In genomic region chr22:37678372-37678771, GRCh38 we compare ENCODE assay signal across 12 cellular contexts. TPM values are rescaled to one million over a fixed set of nuclear protein-coding genes. Genes with fewer than 3 reads are reported as not detected.
DNase-seq lines count a peak whose midpoint lies in the region; ATAC-seq and TF ChIP-seq lines count a peak whose summit lies in the region.
"Had no signal": no experiment of that assay in that cellular context is flagged by ENCODE, and none has a peak within 500 bp of the region (broad histone marks: within the 10 kb centered on the region; RNA-seq: fewer than 3 reads in every experiment).

No MANE protein-coding gene starts in this region.

- no peak for DNase-seq in activated CD8-positive, alpha-beta memory T cell treated with anti-CD3 and anti-CD28 coated beads, Interleukin-2, amount 10 ng/mL, durations not matched to agents 7 days and 5 days
- DNase-seq in activated CD8-positive, alpha-beta memory T cell treated with anti-CD3 and anti-CD28 coated beads, Interleukin-2, amount 50 U/mL, for 48 hours, result no peak
- DNase-seq in activated CD8-positive, alpha-beta T cell treated with anti-CD3 and anti-CD28 coated beads, Interleukin-2, amount 10 ng/mL, durations not matched to agents 7 days and 5 days, result no peak
- DNase-seq in immature natural killer cell (no peak), transverse colon (no peak), nucleus accumbens (lab: John Stamatoyannopoulos, UW) (no peak), NCI-H128 (lab: John Stamatoyannopoulos, UW; ENCODE audit: unreplicated experiment) (no peak)
- DNase-seq in activated CD4-positive, CD25-positive, alpha-beta regulatory T cell treated with anti-CD3 and anti-CD28 coated beads, Interleukin-2, amount 50 U/mL, for 72 hours, result no peak
- DNase-seq: heart left ventricle, NCI-H1417 treated with DMSO at 0.1 percent for 48 hours had no signal

- no peaks in the 10 kb centered on the region for H3K27me3 ChIP-seq in transverse colon
- H3K27me3 ChIP-seq: heart left ventricle had no signal

- H3K36me3 Mint-ChIP-seq in activated CD8-positive, alpha-beta memory T cell treated with anti-CD3 and anti-CD28 coated beads, Interleukin-2, amount 10 ng/mL, durations not matched to agents 7 days and 5 days, result peaks cover 20% of the 10 kb centered on the region
- peaks cover 25% of the 10 kb centered on the region for H3K36me3 Mint-ChIP-seq in activated CD8-positive, alpha-beta T cell treated with anti-CD3 and anti-CD28 coated beads, Interleukin-2, amount 10 ng/mL, durations not matched to agents 7 days and 5 days (ENCODE audit: low read depth)
- no peaks in the 10 kb centered on the region for H3K36me3 Mint-ChIP-seq in immature natural killer cell

- H3K9me3 Mint-ChIP-seq in activated CD8-positive, alpha-beta memory T cell treated with anti-CD3 and anti-CD28 coated beads, Interleukin-2, amount 10 ng/mL, durations not matched to agents 7 days and 5 days (ENCODE audit: low read depth), result no peaks in the 10 kb centered on the region
- H3K9me3 Mint-ChIP-seq in activated CD8-positive, alpha-beta T cell treated with anti-CD3 and anti-CD28 coated beads, Interleukin-2, amount 10 ng/mL, durations not matched to agents 7 days and 5 days (ENCODE audit: insufficient read depth), result no peaks in the 10 kb centered on the region
- no peaks in the 10 kb centered on the region for H3K9me3 Mint-ChIP-seq in immature natural killer cell
- H3K9me3 Mint-ChIP-seq: activated T-helper 1 cell treated with anti-CD3 and anti-CD28 coated beads, Interleukin-12 subunit alpha, Interleukin-12 subunit beta, Interleukin-2, Interleukin-4 antibody, amounts not matched to agents 30 ng/mL and 10 ng/mL and 1 ng/mL, durations not matched to agents 14 hours and 24 hours and 36 hours; stimulated activated memory B cell treated with anti-CD40 and anti-IgM and Interleukin-4, amounts not matched to agents 10 μg/mL and 1 μg/mL and 100 μg/mL, for 72 hours had no signal

- H3K9me3 ChIP-seq in transverse colon, result no peaks in the 10 kb centered on the region
- H3K9me3 ChIP-seq: heart left ventricle had no signal

- CTCF ChIA-PET in activated CD8-positive, alpha-beta memory T cell treated with anti-CD3 and anti-CD28 coated beads, Interleukin-2, amount 10 ng/mL, durations not matched to agents 7 days and 5 days (lab: Charles Lee), result interaction anchor here (0.8 to 41.1 kb wide), 5 partner anchors 19 to 70 kb away, joined by 3 to 1064 read pairs (median 75); partner anchors contain the start of genes GGA1, PDXP and SH3BP1
- CTCF ChIA-PET in activated CD8-positive, alpha-beta T cell treated with anti-CD3 and anti-CD28 coated beads, Interleukin-2, amount 10 ng/mL, durations not matched to agents 7 days and 5 days (lab: Charles Lee), result interaction anchor here (1.0 to 15.0 kb wide), 5 partner anchors 18 to 45 kb away, joined by 3 to 241 read pairs (median 11); partner anchors contain the start of genes PDXP and TRIOBP

- no peak for TF ChIP-seq CTCF in transverse colon (IDR thresholded peaks at IDR 0.05)

- H3K27ac ChIP-seq in transverse colon, result peak overlapping the region; percentile 89 to 96 (median 94)

- intact Hi-C loops in transverse colon (cut with DNase I; ENCODE audit: low total_unique reads), result no loop called here

- ATAC-seq in activated CD8-positive, alpha-beta memory T cell treated with anti-CD3 and anti-CD28 coated beads, Interleukin-2, amount 10 ng/mL, durations not matched to agents 7 days and 5 days, result no peak
- no peak for ATAC-seq in activated CD8-positive, alpha-beta T cell treated with anti-CD3 and anti-CD28 coated beads, Interleukin-2, amount 10 ng/mL, durations not matched to agents 7 days and 5 days
- ATAC-seq: heart left ventricle; stimulated activated memory B cell treated with anti-CD40 and anti-IgM and Interleukin-4, amounts not matched to agents 10 μg/mL and 1 μg/mL and 100 μg/mL, for 72 hours had no signal

- peak overlapping the region; percentile 97 for H3K27ac Mint-ChIP-seq in activated CD8-positive, alpha-beta memory T cell treated with anti-CD3 and anti-CD28 coated beads, Interleukin-2, amount 10 ng/mL, durations not matched to agents 7 days and 5 days
- H3K27ac Mint-ChIP-seq in activated CD8-positive, alpha-beta T cell treated with anti-CD3 and anti-CD28 coated beads, Interleukin-2, amount 10 ng/mL, durations not matched to agents 7 days and 5 days, result peak overlapping the region; percentile 99
- H3K27ac Mint-ChIP-seq in immature natural killer cell, result peak overlapping the region; percentile 92 to 100 (median 98)

- H3K4me1 Mint-ChIP-seq in activated CD8-positive, alpha-beta memory T cell treated with anti-CD3 and anti-CD28 coated beads, Interleukin-2, amount 10 ng/mL, durations not matched to agents 7 days and 5 days, result peaks cover 50% of the 10 kb centered on the region
- H3K4me1 Mint-ChIP-seq in activated CD8-positive, alpha-beta T cell treated with anti-CD3 and anti-CD28 coated beads, Interleukin-2, amount 10 ng/mL, durations not matched to agents 7 days and 5 days (ENCODE audit: low read depth), result peaks cover 48% of the 10 kb centered on the region
- peaks cover 48 to 51% of the 10 kb centered on the region in 2 donors for H3K4me1 Mint-ChIP-seq in immature natural killer cell

- H3K27me3 Mint-ChIP-seq in activated CD8-positive, alpha-beta memory T cell treated with anti-CD3 and anti-CD28 coated beads, Interleukin-2, amount 10 ng/mL, durations not matched to agents 7 days and 5 days, result no peaks in the 10 kb centered on the region
- no peaks in the 10 kb centered on the region for H3K27me3 Mint-ChIP-seq in activated CD8-positive, alpha-beta T cell treated with anti-CD3 and anti-CD28 coated beads, Interleukin-2, amount 10 ng/mL, durations not matched to agents 7 days and 5 days (ENCODE audit: low read depth)
- H3K27me3 Mint-ChIP-seq in immature natural killer cell (ENCODE audit: low read depth in 3 of 3), result peaks cover 4 to 9% (median 5%) of the 10 kb centered on the region in 3 donors
- H3K27me3 Mint-ChIP-seq: stimulated activated memory B cell treated with anti-CD40 and anti-IgM and Interleukin-4, amounts not matched to agents 10 μg/mL and 1 μg/mL and 100 μg/mL, for 72 hours had no signal

- in situ Hi-C loops in transverse colon (cut with MboI; ENCODE audit: low pct_ligation_motif_present in 1 of 4, low pct_unique_long_range_greater_than_20kb in 1 of 4, low sequenced_read_pairs in 3 of 4), result loop anchor here in 1 of 4 donors (25.0 kb wide), 1 partner anchor 109 kb away; no protein-coding TSS in a partner anchor

- H3K4me3 ChIP-seq in transverse colon, result no peak overlapping the region

- POLR2A ChIA-PET in activated CD8-positive, alpha-beta T cell treated with anti-CD3 and anti-CD28 coated beads, Interleukin-2, amount 10 ng/mL, durations not matched to agents 7 days and 5 days (lab: Charles Lee), result interaction anchor here (1.4 to 4.5 kb wide), 2 partner anchors 16 to 20 kb away, joined by 7 to 33 read pairs; partner anchors contain the start of gene PDXP

- no peak for TF ChIP-seq POLR2A in transverse colon (IDR thresholded peaks at IDR 0.05)

- WGBS in transverse colon (ENCODE audit: low coverage in 1 of 2), 2 donors, result 46% methylated on average over 6 of the region's 18 CpGs; no CpG with 5 or more reads in 1 of the 2 donors

- no peaks in the 10 kb centered on the region for H3K36me3 ChIP-seq in transverse colon

- H3K4me1 ChIP-seq in transverse colon, result peaks cover 30 to 63% (median 46%) of the 10 kb centered on the region in 4 donors

- no peak for TF ChIP-seq EP300 in transverse colon (IDR thresholded peaks at IDR 0.05; ENCODE audit: low read depth)

- H3K4me3 Mint-ChIP-seq in activated CD8-positive, alpha-beta memory T cell treated with anti-CD3 and anti-CD28 coated beads, Interleukin-2, amount 10 ng/mL, durations not matched to agents 7 days and 5 days, result peak overlapping the region; percentile 83
- peak overlapping the region; percentile 51 for H3K4me3 Mint-ChIP-seq in activated CD8-positive, alpha-beta T cell treated with anti-CD3 and anti-CD28 coated beads, Interleukin-2, amount 10 ng/mL, durations not matched to agents 7 days and 5 days
- peak overlapping the region in 3 of 5 donors; percentile 67 to 97 (median 92) for H3K4me3 Mint-ChIP-seq in immature natural killer cell

RNA-seq across cellular contexts. Expression of gene LGALS1, which starts 2.9 kb away (rescaled TPM):
- 1,000 to 10,000 TPM; 1,392 to 1,515 TPM for total RNA-seq in activated CD8-positive, alpha-beta memory T cell treated with anti-CD3 and anti-CD28 coated beads, Interleukin-2, amount 10 ng/mL, durations not matched to agents 7 days and 5 days
- total RNA-seq in activated CD8-positive, alpha-beta T cell treated with anti-CD3 and anti-CD28 coated beads, Interleukin-2, amount 10 ng/mL, durations not matched to agents 7 days and 5 days, result 1,000 to 10,000 TPM; 1,444 to 1,502 TPM
- 100 to 1,000 TPM; 416 to 572 (median 473) TPM for polyA plus RNA-seq in immature natural killer cell
- total RNA-seq in transverse colon, result 100 to 1,000 TPM; 196 to 558 (median 224) TPM

RNA-seq across cellular contexts. Expression of gene NOL12, which starts 7.8 kb away (rescaled TPM):
- total RNA-seq in activated CD8-positive, alpha-beta memory T cell treated with anti-CD3 and anti-CD28 coated beads, Interleukin-2, amount 10 ng/mL, durations not matched to agents 7 days and 5 days, result 10 to 100 TPM; 49.9 to 53.3 TPM
- total RNA-seq in activated CD8-positive, alpha-beta T cell treated with anti-CD3 and anti-CD28 coated beads, Interleukin-2, amount 10 ng/mL, durations not matched to agents 7 days and 5 days, result 10 to 100 TPM; 42.6 to 45.3 TPM
- 10 to 100 TPM; 34.6 to 59.3 (median 42.3) TPM for polyA plus RNA-seq in immature natural killer cell
- 100 to 1,000 TPM in 1 of 4 donors, 10 to 100 TPM in 3; 44.1 to 143 (median 57.2) TPM for total RNA-seq in transverse colon

RNA-seq across cellular contexts. Expression of gene TRIOBP, which starts 18.5 kb away (rescaled TPM):
- total RNA-seq in activated CD8-positive, alpha-beta memory T cell treated with anti-CD3 and anti-CD28 coated beads, Interleukin-2, amount 10 ng/mL, durations not matched to agents 7 days and 5 days, result 10 to 100 TPM; 42.0 to 55.2 TPM
- 10 to 100 TPM; 45.2 to 45.8 TPM for total RNA-seq in activated CD8-positive, alpha-beta T cell treated with anti-CD3 and anti-CD28 coated beads, Interleukin-2, amount 10 ng/mL, durations not matched to agents 7 days and 5 days
- 10 to 100 TPM; 15.0 to 22.4 (median 20.8) TPM for polyA plus RNA-seq in immature natural killer cell
- total RNA-seq in transverse colon, result 100 to 1,000 TPM; 121 to 265 (median 129) TPM

RNA-seq across cellular contexts. Expression of gene PDXP, which starts 19.8 kb away (rescaled TPM):
- total RNA-seq in activated CD8-positive, alpha-beta memory T cell treated with anti-CD3 and anti-CD28 coated beads, Interleukin-2, amount 10 ng/mL, durations not matched to agents 7 days and 5 days, result 10 to 100 TPM; 25.9 to 32.6 TPM
- total RNA-seq in activated CD8-positive, alpha-beta T cell treated with anti-CD3 and anti-CD28 coated beads, Interleukin-2, amount 10 ng/mL, durations not matched to agents 7 days and 5 days, result 10 to 100 TPM; 31.5 to 33.5 TPM
- polyA plus RNA-seq in immature natural killer cell, result 10 to 100 TPM in 1 of 3 donors, 1 to 10 TPM in 2; 2.2 to 13.2 (median 7.7) TPM
- 100 to 1,000 TPM in 1 of 4 donors, 10 to 100 TPM in 3; 28.9 to 126 (median 50.7) TPM for total RNA-seq in transverse colon

RNA-seq across cellular contexts. Expression of gene SH3BP1, which starts 38.9 kb away (rescaled TPM):
- total RNA-seq in activated CD8-positive, alpha-beta memory T cell treated with anti-CD3 and anti-CD28 coated beads, Interleukin-2, amount 10 ng/mL, durations not matched to agents 7 days and 5 days, result 100 to 1,000 TPM; 231 to 275 TPM
- total RNA-seq in activated CD8-positive, alpha-beta T cell treated with anti-CD3 and anti-CD28 coated beads, Interleukin-2, amount 10 ng/mL, durations not matched to agents 7 days and 5 days, result 100 to 1,000 TPM; 216 to 218 TPM
- 10 to 100 TPM; 12.6 to 41.2 (median 21.2) TPM for polyA plus RNA-seq in immature natural killer cell
- total RNA-seq in transverse colon, result 100 to 1,000 TPM in 2 of 4 donors, 10 to 100 TPM in 2; 53.1 to 158 (median 84.7) TPM
